8 cellular contexts compared by ENCODE assay signal in the genomic region with DNA sequence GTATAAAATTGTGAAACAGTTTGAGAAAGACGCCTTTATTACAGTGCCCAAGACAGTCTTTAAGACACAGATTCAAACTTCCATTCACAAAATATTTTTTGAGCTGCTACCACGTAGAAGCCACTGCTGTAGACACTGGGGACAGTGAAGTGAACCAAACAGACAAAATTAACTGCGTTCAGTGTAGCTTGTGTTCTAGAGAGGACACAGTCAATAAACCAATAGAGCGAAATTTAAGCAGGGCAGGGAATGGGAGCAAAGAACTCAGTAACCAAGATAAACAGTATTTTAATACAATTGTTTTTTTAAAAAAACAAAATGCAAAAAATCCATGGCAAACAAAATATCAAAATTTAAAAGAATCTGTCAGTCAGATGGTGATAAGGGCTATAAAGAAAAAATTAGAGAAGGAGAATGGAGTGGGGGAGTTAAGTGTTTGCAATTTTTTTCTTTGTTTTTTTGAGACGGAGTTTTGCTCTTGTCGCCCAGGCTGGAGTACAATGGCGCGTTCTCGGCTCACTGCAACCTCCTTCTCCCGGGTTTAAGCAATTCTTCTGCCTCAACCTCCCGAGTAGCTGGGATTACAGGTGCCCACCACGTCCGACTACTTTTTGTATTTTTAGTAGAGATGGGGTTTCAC. TPM values are rescaled to one million over a fixed set of nuclear protein-coding genes. Genes with fewer than 3 reads are reported as not detected.
DNase-seq lines count a peak whose midpoint lies in the region; ATAC-seq, FAIRE-seq and TF ChIP-seq lines count a peak whose summit lies in the region.

No MANE protein-coding gene starts in this region.

- H3K27me3 ChIP-seq in astrocyte (ENCODE audit: insufficient read depth, low read length) (peaks cover 3% of the 10 kb centered on the region), lung (ENCODE audit: control insufficient read depth, insufficient read depth) (no peaks in the 10 kb centered on the region), aorta (ENCODE audit: control insufficient read depth in 1 of 2, insufficient read depth in 2 of 2, low read length in 1 of 2) (no peaks in the 10 kb centered on the region)

- H3K36me3 ChIP-seq in astrocyte (ENCODE audit: insufficient read depth, low read length) (no peaks in the 10 kb centered on the region), lung (ENCODE audit: control insufficient read depth in 2 of 2, insufficient read depth in 2 of 2, low read length in 2 of 2) (no peaks in the 10 kb centered on the region), aorta (ENCODE audit: control insufficient read depth in 1 of 2, insufficient read depth in 2 of 2, low read length in 1 of 2) (no peaks in the 10 kb centered on the region)

- H3K4me2 ChIP-seq in astrocyte (ENCODE audit: low read length): peak overlapping the region; percentile 85

- intact Hi-C loops in aorta (cut with DNase I): loop anchor here in 1 of 2 donors (2.0 kb wide), 1 partner anchor 50 kb away; the partner anchor contains the start of gene TTC4

- H3K36me3 Mint-ChIP-seq in T-helper 1 cell treated with Interleukin-12 subunit alpha and Interleukin-12 subunit beta and Interleukin-4 antibody, amounts not matched to agents 30 μg/mL and 1 μg/mL, for 36 hours (ENCODE audit: low read depth): no peaks in the 10 kb centered on the region
- H3K36me3 Mint-ChIP-seq in astrocyte (ENCODE audit: low read depth, unreplicated experiment): no peaks in the 10 kb centered on the region

- DNase-seq in T-helper 1 cell (no peak), astrocyte (ENCODE audit: low read depth) (no peak), lung (ENCODE audit: low spot score) (no peak), aorta (no peak), NAMALWA (ENCODE audit: low spot score) (no peak), NCI-H187 (lab: John Stamatoyannopoulos, UW) (no peak)

- no peaks in the 10 kb centered on the region for H3K9me3 Mint-ChIP-seq in T-helper 1 cell treated with Interleukin-12 subunit alpha and Interleukin-12 subunit beta and Interleukin-4 antibody, amounts not matched to agents 30 μg/mL and 1 μg/mL, for 36 hours
- no peaks in the 10 kb centered on the region for H3K9me3 Mint-ChIP-seq in astrocyte (ENCODE audit: unreplicated experiment)

- H3K9me3 ChIP-seq in astrocyte (ENCODE audit: insufficient read depth, low read depth, low read length) (no peaks in the 10 kb centered on the region), lung (ENCODE audit: control insufficient read depth in 2 of 2, insufficient read depth in 1 of 2, low read length in 1 of 2) (no peaks in the 10 kb centered on the region), aorta (ENCODE audit: control insufficient read depth, low read length) (no peaks in the 10 kb centered on the region)

- no peak for FAIRE-seq in astrocyte (lab: Jason Lieb, UNC)

- H3K4me3 ChIP-seq in astrocyte (ENCODE audit: insufficient read depth, low read depth, low read length) (peak overlapping the region; percentile 63), lung (peak overlapping the region; percentile 15), aorta (ENCODE audit: low read length in 2 of 2) (peak overlapping the region in 1 of 2 donors; percentile 63)

- H3K27me3 Mint-ChIP-seq in T-helper 1 cell treated with Interleukin-12 subunit alpha and Interleukin-12 subunit beta and Interleukin-4 antibody, amounts not matched to agents 30 μg/mL and 1 μg/mL, for 36 hours (ENCODE audit: low read depth): no peaks in the 10 kb centered on the region
- H3K27me3 Mint-ChIP-seq in astrocyte (ENCODE audit: low read depth, unreplicated experiment): no peaks in the 10 kb centered on the region

- H4K20me1 ChIP-seq in astrocyte (ENCODE audit: insufficient read depth, low read length): no peaks in the 10 kb centered on the region

- WGBS in lung, 2 donors: 60 to 69% methylated on average over 13 of the region's 13 CpGs
- 59 to 61% methylated on average over 13 of the region's 13 CpGs for WGBS in aorta, 2 donors

- peak overlapping the region; percentile 70 for H3K9ac ChIP-seq in astrocyte (ENCODE audit: low read length)

- H3K4me1 ChIP-seq in astrocyte (ENCODE audit: insufficient read depth, low read length): no peaks in the 10 kb centered on the region
- H3K4me1 ChIP-seq in lung (ENCODE audit: control insufficient read depth in 2 of 2, insufficient read depth in 2 of 2, low read length in 2 of 2): no peaks in the 10 kb centered on the region
- no peaks in the 10 kb centered on the region for H3K4me1 ChIP-seq in aorta (ENCODE audit: control insufficient read depth in 1 of 2, insufficient read depth in 2 of 2, low read length in 2 of 2)

- peak overlapping the region; percentile 81 for H3K27ac Mint-ChIP-seq in T-helper 1 cell treated with Interleukin-12 subunit alpha and Interleukin-12 subunit beta and Interleukin-4 antibody, amounts not matched to agents 30 μg/mL and 1 μg/mL, for 36 hours
- peak overlapping the region; percentile 64 for H3K27ac Mint-ChIP-seq in astrocyte (ENCODE audit: unreplicated experiment)

- H3K4me3 Mint-ChIP-seq in T-helper 1 cell treated with Interleukin-12 subunit alpha and Interleukin-12 subunit beta and Interleukin-4 antibody, amounts not matched to agents 30 μg/mL and 1 μg/mL, for 36 hours: peak overlapping the region; percentile 88
- peak overlapping the region; percentile 94 for H3K4me3 Mint-ChIP-seq in astrocyte (ENCODE audit: unreplicated experiment)

- peaks cover 14% of the 10 kb centered on the region for H3K4me1 Mint-ChIP-seq in T-helper 1 cell treated with Interleukin-12 subunit alpha and Interleukin-12 subunit beta and Interleukin-4 antibody, amounts not matched to agents 30 μg/mL and 1 μg/mL, for 36 hours (ENCODE audit: low read depth)
- peaks cover 4% of the 10 kb centered on the region for H3K4me1 Mint-ChIP-seq in astrocyte (ENCODE audit: low read depth, unreplicated experiment)

- no peak overlapping the region for H3K27ac ChIP-seq in astrocyte (ENCODE audit: low read depth, low read length)
- H3K27ac ChIP-seq in lung (ENCODE audit: low read depth in 1 of 2, low read length in 1 of 2): peak overlapping the region in 1 of 2 donors; percentile 54
- no peak overlapping the region for H3K27ac ChIP-seq in aorta (ENCODE audit: low read depth in 1 of 2, low read length in 2 of 2)

- peak; percentile 24 for ATAC-seq in HG03135 (IDR thresholded peaks at IDR 0.05; ENCODE audit: unreplicated experiment)
- no peak for ATAC-seq in lung (ENCODE audit: insufficient read depth, low FRiP score)
- peak; percentile 38 for ATAC-seq in aorta (ENCODE audit: low FRiP score)

- H2AFZ ChIP-seq in astrocyte (ENCODE audit: low read depth, low read length): peak overlapping the region; percentile 81

- no peak for TF ChIP-seq CTCF in astrocyte (IDR thresholded peaks at IDR 0.05; ENCODE audit: insufficient read depth, low read depth, low read length)
- TF ChIP-seq CTCF in lung (IDR thresholded peaks at IDR 0.05; ENCODE audit: control extremely low read depth, extremely low read depth): no peak

- peaks cover 18% of the 10 kb centered on the region for H3K79me2 ChIP-seq in astrocyte (ENCODE audit: insufficient read depth, low read length)

RNA-seq across cellular contexts. Expression of gene PARS2, which starts 0.7 kb away (rescaled TPM):
- total RNA-seq in astrocyte (4.8 and 5.4 TPM in 2 replicates), lung (1 to 10 TPM; 2.4 to 4.3 TPM), aorta (1 to 10 TPM; 2.2 to 3.0 TPM)
- polyA plus RNA-seq in lung (1 to 10 TPM; 1.3 to 2.9 TPM), aorta (1 to 10 TPM; 1.2 to 2.4 TPM)

RNA-seq across cellular contexts. Expression of gene TTC22, which starts 36.1 kb away (rescaled TPM):
- total RNA-seq in astrocyte (not detected in 2 replicates), lung (1 to 10 TPM; 3.4 to 6.6 TPM), aorta (under 1 TPM in 1 of 2 donors, not detected in 1; 0.27 TPM)
- polyA plus RNA-seq in lung (1 to 10 TPM; 2.9 to 3.7 TPM), aorta (1 to 10 TPM in 1 of 2 donors, under 1 TPM in 1; 0.20 to 3.9 TPM)

RNA-seq across cellular contexts. Expression of gene TTC4, which starts 49.4 kb away (rescaled TPM):
- total RNA-seq in astrocyte (18.4 and 18.8 TPM in 2 replicates), lung (10 to 100 TPM; 17.5 to 18.4 TPM), aorta (10 to 100 TPM; 13.0 to 15.2 TPM)
- polyA plus RNA-seq in lung (10 to 100 TPM; 11.6 to 16.0 TPM), aorta (10 to 100 TPM in 1 of 2 donors, 1 to 10 TPM in 1; 8.9 to 18.9 TPM)
